In the genomic region with DNA sequence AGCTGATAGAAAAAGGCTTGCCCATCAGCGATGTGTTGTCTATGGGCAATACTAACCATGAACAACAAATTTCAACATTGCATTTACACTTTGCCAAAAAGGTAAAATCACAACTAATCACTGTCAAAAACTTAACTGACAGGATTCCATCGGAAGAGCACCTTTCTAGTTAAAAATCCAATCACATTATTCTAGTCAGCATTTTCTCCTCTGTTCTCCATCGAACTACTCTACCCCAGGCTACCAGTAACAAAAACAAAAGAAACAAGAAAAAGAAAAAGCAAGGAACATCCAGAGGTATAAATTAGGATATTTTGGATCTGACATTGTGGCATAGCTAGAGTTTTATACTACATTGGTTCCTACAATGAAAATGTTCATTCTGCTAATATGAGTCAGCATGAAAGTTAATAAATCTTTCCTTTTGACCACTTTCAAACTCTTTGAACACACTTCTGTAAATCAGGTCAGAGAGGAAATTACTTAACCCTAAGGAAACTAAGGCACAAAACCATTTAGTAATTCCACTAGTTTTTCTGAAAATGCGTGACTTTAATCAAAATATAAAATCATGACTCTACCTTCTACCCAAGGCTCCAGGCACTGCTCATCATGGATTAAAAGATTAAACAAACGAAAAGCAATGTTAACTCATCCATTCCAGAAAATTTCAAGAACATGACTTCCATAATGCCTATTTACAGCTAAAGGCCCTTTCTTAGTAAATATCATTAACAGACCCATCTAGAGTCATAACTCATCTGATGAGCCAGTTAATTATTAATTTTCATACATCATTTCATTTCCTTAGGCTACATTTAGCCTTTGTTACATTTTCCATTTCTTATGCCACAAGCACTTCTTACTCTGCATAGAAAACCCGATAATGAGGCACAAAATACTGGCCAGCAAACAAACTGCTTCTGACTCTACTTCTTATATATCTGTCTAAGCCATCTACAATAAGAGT, we compare ENCODE assay signal across 20 cellular contexts. TPM values are rescaled to one million over a fixed set of nuclear protein-coding genes. Genes with fewer than 3 reads are reported as not detected.
DNase-seq lines count a peak whose midpoint lies in the region; ATAC-seq and TF ChIP-seq lines count a peak whose summit lies in the region.
"Had no signal": no experiment of that assay in that cellular context is flagged by ENCODE, and none has a peak within 500 bp of the region (broad histone marks: within the 10 kb centered on the region; RNA-seq: fewer than 3 reads in every experiment).

No MANE protein-coding gene starts in this region.

- H2BK120ac ChIP-seq in mesenchymal stem cell (ENCODE audit: low read depth, low read length): no peak overlapping the region

- H3K27ac ChIP-seq in mesenchymal stem cell (ENCODE audit: low read length, poor library complexity, severe bottlenecking): peak overlapping the region; percentile 68
- H3K27ac ChIP-seq in psoas muscle: no peak overlapping the region
- H3K27ac ChIP-seq in endodermal cell (ENCODE audit: low read depth, low read length): no peak overlapping the region
- H3K27ac ChIP-seq: neutrophil had no signal

- H3K4me3 ChIP-seq in astrocyte of the spinal cord (ENCODE audit: low read depth, low read length) (no peak overlapping the region), mesenchymal stem cell (ENCODE audit: insufficient read depth in 1 of 2, low read depth in 1 of 2, low read length in 2 of 2) (no peak overlapping the region), psoas muscle (no peak overlapping the region), endodermal cell (ENCODE audit: low read length) (no peak overlapping the region)

- no peak overlapping the region for H2BK5ac ChIP-seq in mesenchymal stem cell (ENCODE audit: low read depth, low read length, poor library complexity, severe bottlenecking)

- no peak overlapping the region for H3K9ac ChIP-seq in mesenchymal stem cell (ENCODE audit: low read length)
- H3K9ac ChIP-seq in endodermal cell (ENCODE audit: extremely low read depth, low read length, poor library complexity, severe bottlenecking): no peak overlapping the region

- no peak for ATAC-seq in psoas muscle

- H3K14ac ChIP-seq in mesenchymal stem cell (ENCODE audit: low read length in 2 of 2): no peak overlapping the region

- 0 out of 2 replicates have a peak, but pooled peaks cover 10% of the 10 kb centered on the region for H3K36me3 Mint-ChIP-seq in HFFc6 (ENCODE audit: low read depth)
- H3K36me3 Mint-ChIP-seq in endodermal cell (ENCODE audit: low read depth): no peaks in the 10 kb centered on the region

- H3K79me1 ChIP-seq in mesenchymal stem cell (replicated peaks; ENCODE audit: low read length, poor library complexity, severe bottlenecking): peaks cover 4% of the 10 kb centered on the region

- H3K9me3 ChIP-seq in mesenchymal stem cell (ENCODE audit: control insufficient read depth, low read length): no peaks in the 10 kb centered on the region
- no peaks in the 10 kb centered on the region for H3K9me3 ChIP-seq in psoas muscle
- no peaks in the 10 kb centered on the region for H3K9me3 ChIP-seq in endodermal cell (ENCODE audit: control insufficient read depth, low read length)
- H3K9me3 ChIP-seq: neutrophil had no signal

- no peaks in the 10 kb centered on the region for H3K27me3 ChIP-seq in mesenchymal stem cell (ENCODE audit: control insufficient read depth in 1 of 2, insufficient read depth in 1 of 2, low read length in 2 of 2)
- peaks cover 0 to 2% (median 0%) of the 10 kb centered on the region in 3 donors for H3K27me3 ChIP-seq in psoas muscle (ENCODE audit: insufficient read depth in 3 of 3, low read length in 2 of 3)
- H3K27me3 ChIP-seq in endodermal cell (ENCODE audit: control insufficient read depth, insufficient read depth, low read length, poor library complexity, severe bottlenecking): no peaks in the 10 kb centered on the region

- H3K27ac Mint-ChIP-seq in HFFc6 (peak overlapping the region; percentile 30), endodermal cell (no peak overlapping the region)
- H3K27ac Mint-ChIP-seq: stimulated activated naive CD8-positive, alpha-beta T cell treated with anti-CD3 and anti-CD28 coated beads, Interleukin-15, Interleukin-2, amounts not matched to agents 100 ng/mL and 50 ng/mL, for 24 hours had no signal

- in situ Hi-C loops in astrocyte of the spinal cord (cut with HindIII; ENCODE audit: low sequenced_read_pairs): no loop called here

- H2BK12ac ChIP-seq in mesenchymal stem cell (ENCODE audit: low read length in 2 of 2): no peak overlapping the region

- intact Hi-C loops in psoas muscle (cut with DNase I): loop anchor here in 1 of 2 donors (10.0 kb wide), 1 partner anchor 145 kb away; no protein-coding TSS in a partner anchor

- H2AFZ ChIP-seq in mesenchymal stem cell (ENCODE audit: low read depth, low read length): no peak overlapping the region

- H3K4me1 Mint-ChIP-seq in HFFc6 (ENCODE audit: low read depth) (peaks cover 75% of the 10 kb centered on the region), endodermal cell (peaks cover 7% of the 10 kb centered on the region)

- no peak overlapping the region for H4K8ac ChIP-seq in mesenchymal stem cell (ENCODE audit: low read length)

- no peak overlapping the region for H3K23ac ChIP-seq in mesenchymal stem cell (ENCODE audit: low read length in 2 of 2)

- H3K27me3 Mint-ChIP-seq in HFFc6 (ENCODE audit: insufficient read depth): no peaks in the 10 kb centered on the region; the same call in 1 of the 2 replicates
- peaks cover 3% of the 10 kb centered on the region for H3K27me3 Mint-ChIP-seq in endodermal cell (ENCODE audit: insufficient read depth)

- H4K91ac ChIP-seq in mesenchymal stem cell (ENCODE audit: low read length): no peak overlapping the region

- no peak overlapping the region for H3K4me2 ChIP-seq in mesenchymal stem cell (ENCODE audit: low read length, poor library complexity, severe bottlenecking)

- H2AK5ac ChIP-seq in mesenchymal stem cell (ENCODE audit: low read length, severe bottlenecking): no peak overlapping the region

- WGBS in mesenchymal stem cell: 79% methylated on average over 5 of the region's 6 CpGs
- WGBS in psoas muscle, 3 donors: 90 to 92% (median 90%) methylated on average over 6 of the region's 6 CpGs
- 92 to 94% methylated on average over 3 to 5 of the region's 6 CpGs for WGBS in endodermal cell (ENCODE audit: insufficient coverage in 1 of 2, insufficient read length in 1 of 2), 2 experiments

- peaks cover 9% of the 10 kb centered on the region for H3K4me1 ChIP-seq in mesenchymal stem cell (ENCODE audit: control insufficient read depth, insufficient read depth, low read depth, low read length)
- H3K4me1 ChIP-seq in psoas muscle: peaks cover 6% of the 10 kb centered on the region
- no peaks in the 10 kb centered on the region for H3K4me1 ChIP-seq in endodermal cell (ENCODE audit: control insufficient read depth, insufficient read depth, low read length)

- H2BK15ac ChIP-seq in mesenchymal stem cell (ENCODE audit: low read depth, poor library complexity, severe bottlenecking): no peak overlapping the region

- peak; percentile 36 for DNase-seq in ELR (ENCODE audit: low read depth)
- no peak for DNase-seq in HFFc6
- DNase-seq in astrocyte of the spinal cord (ENCODE audit: low read depth, low spot score): peak; percentile 40
- peak; percentile 29 for DNase-seq in mesenchymal stem cell
- DNase-seq in psoas muscle: no peak
- no peak for DNase-seq in medulla oblongata (ENCODE audit: extremely low spot score)
- no peak for DNase-seq in COLO668 (lab: John Stamatoyannopoulos, UW; ENCODE audit: unreplicated experiment)
- DNase-seq in endodermal cell: no peak
- DNase-seq: activated naive CD4-positive, alpha-beta T cell; activated T-cell treated with anti-CD3 and anti-CD28 coated beads for 4 hours; anterior cingulate cortex; cerebellar nuclear complex; hypothalamus; left colon; MM.1S; NCI-H187; NCI-H446 treated with DMSO at 0.1 percent for 48 hours; T-helper 1 cell had no signal

- H3K4me3 Mint-ChIP-seq in HFFc6 (no peak overlapping the region), endodermal cell (no peak overlapping the region)
- H3K4me3 Mint-ChIP-seq: stimulated activated naive CD8-positive, alpha-beta T cell treated with anti-CD3 and anti-CD28 coated beads, Interleukin-15, Interleukin-2, amounts not matched to agents 100 ng/mL and 50 ng/mL, for 24 hours had no signal

- no peaks in the 10 kb centered on the region for H3K9me3 Mint-ChIP-seq in HFFc6
- no peaks in the 10 kb centered on the region for H3K9me3 Mint-ChIP-seq in endodermal cell
- H3K9me3 Mint-ChIP-seq: stimulated activated naive CD8-positive, alpha-beta T cell treated with anti-CD3 and anti-CD28 coated beads, Interleukin-15, Interleukin-2, amounts not matched to agents 100 ng/mL and 50 ng/mL, for 24 hours had no signal

- TF ChIP-seq CTCF in HFFc6 (IDR thresholded peaks at IDR 0.05) (no peak), astrocyte of the spinal cord (IDR thresholded peaks at IDR 0.05; ENCODE audit: low read depth, low read length) (no peak), psoas muscle (IDR thresholded peaks at IDR 0.05) (no peak), endodermal cell (conservative IDR thresholded peaks at IDR 0.05) (no peak)

- H3K18ac ChIP-seq in mesenchymal stem cell (ENCODE audit: low read depth in 1 of 2, low read length in 2 of 2): no peak overlapping the region

- H3K4ac ChIP-seq in mesenchymal stem cell (ENCODE audit: low read depth in 1 of 2, low read length in 2 of 2): no peak overlapping the region

- peaks cover 4 to 15% of the 10 kb centered on the region in 2 experiments for H3K36me3 ChIP-seq in mesenchymal stem cell (ENCODE audit: control insufficient read depth in 1 of 2, insufficient read depth in 2 of 2, low read depth in 1 of 2, low read length in 2 of 2)
- no peaks in the 10 kb centered on the region for H3K36me3 ChIP-seq in psoas muscle (ENCODE audit: insufficient read depth in 1 of 2, low read depth in 1 of 2)
- no peaks in the 10 kb centered on the region for H3K36me3 ChIP-seq in endodermal cell (ENCODE audit: control insufficient read depth, insufficient read depth, low read length)
- H3K36me3 ChIP-seq: neutrophil had no signal

RNA-seq across cellular contexts. Expression of gene GLIS3, which starts 10.2 kb away (rescaled TPM):
- 10 to 100 TPM; 12.9 to 21.0 (median 16.4) TPM for total RNA-seq in HFFc6 (2021; fragmentation: NEBNext Ultra II Directional; extraction: Animal tissue kit (Norgen Biotek cat#: 25700))
- polyA plus RNA-seq in mesenchymal stem cell (2013, experiment 1 of 2): 19.0 TPM
- 18.8 TPM for polyA plus RNA-seq in mesenchymal stem cell (2013, experiment 2 of 2)
- total RNA-seq in psoas muscle (1 to 10 TPM; 2.6 to 7.9 (median 5.9) TPM), endodermal cell (1 to 10 TPM; 1.5 to 1.9 TPM)
- polyA plus RNA-seq in psoas muscle: 1 to 10 TPM in 2 of 3 donors, under 1 TPM in 1; 0.65 to 2.6 (median 1.1) TPM
- 7.0 TPM for polyA plus RNA-seq in endodermal cell (2013, experiment 1 of 2)
- 6.8 TPM for polyA plus RNA-seq in endodermal cell (2013, experiment 2 of 2)

Comparison
In these comparisons a context has a peak if more than half of its experiments do, and no peak if none do; other contexts are left out.
1. DNase-seq: peak in ELR (single experiment), astrocyte of the spinal cord (single experiment) and mesenchymal stem cell (single experiment); none in HFFc6 (single experiment), psoas muscle (0 of 2), medulla oblongata (single experiment), COLO668 (single experiment) and endodermal cell (single experiment).